ENCODE assay signal across 14 cellular contexts in the genomic region with DNA sequence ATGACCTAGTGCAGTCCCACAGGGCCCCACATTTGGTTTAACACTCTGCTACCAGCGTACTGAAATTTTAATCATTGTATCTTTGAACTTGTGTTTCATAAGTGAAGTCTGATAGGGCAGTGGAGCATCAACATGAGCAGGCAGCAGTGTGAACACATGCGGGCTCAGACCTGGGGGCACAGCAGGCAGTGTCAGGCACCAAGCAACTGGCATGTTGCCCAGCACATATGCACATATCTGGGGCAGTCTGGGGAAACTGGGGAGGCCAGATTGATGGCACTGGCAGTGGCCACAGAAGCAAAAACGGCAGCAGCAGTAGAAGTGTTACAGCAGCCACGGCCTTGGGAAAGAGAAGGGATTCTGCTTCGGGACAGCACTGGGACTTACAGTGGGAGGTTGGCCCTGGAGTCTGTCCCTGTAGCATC.
A peak's percentile ranks its signal among the peaks of the same experiment; 100 is the strongest.
DNase-seq lines count a peak whose midpoint lies in the region; ATAC-seq and TF ChIP-seq lines count a peak whose summit lies in the region.
"Had no signal": no experiment of that assay in that cellular context is flagged by ENCODE, and none has a peak within 500 bp of the region (broad histone marks: within the 10 kb centered on the region; RNA-seq: fewer than 3 reads in every experiment).

No MANE protein-coding gene starts in this region.

- H3K4me1 ChIP-seq in mammary epithelial cell (ENCODE audit: insufficient read depth, low read length) (no peaks in the 10 kb centered on the region), breast epithelium (no peaks in the 10 kb centered on the region), body of pancreas (peaks cover 3% of the 10 kb centered on the region)
- H3K4me1 ChIP-seq: lower lobe of right lung, transverse colon had no signal

- H3K27me3 ChIP-seq in mammary epithelial cell (ENCODE audit: insufficient read depth, low read length) (no peaks in the 10 kb centered on the region), breast epithelium (no peaks in the 10 kb centered on the region), body of pancreas (no peaks in the 10 kb centered on the region)
- H3K27me3 ChIP-seq: transverse colon had no signal

- H4K20me1 ChIP-seq in mammary epithelial cell (ENCODE audit: insufficient read depth, low read length) = no peaks in the 10 kb centered on the region

- ATAC-seq in body of pancreas (no peak), HG03025 (IDR thresholded peaks at IDR 0.05; ENCODE audit: low FRiP score, unreplicated experiment) (no peak)
- ATAC-seq: esophagus mucosa, lower lobe of right lung had no signal

- intact Hi-C loops in mammary epithelial cell (cut with micrococcal nuclease) (no loop called here), breast epithelium (cut with DNase I; ENCODE audit: low total_unique reads) (no loop called here), body of pancreas (cut with DNase I) (no loop called here), Calu3 (cut with micrococcal nuclease; ENCODE audit: unreplicated experiment) (no loop called here)
- intact Hi-C loops in activated T-helper 2 cell treated with anti-CD3 and anti-CD28 coated beads, Interferon-gamma antibody, Interleukin-2, Interleukin-4, amounts not matched to agents 10 μg/mL and 5 μg/mL and 100 μg/mL, durations not matched to agents 14 hours and 24 hours and 36 hours (cut with micrococcal nuclease) = no loop called here

- CTCF ChIA-PET in mammary epithelial cell (lab: Charles Lee; ENCODE audit: low non-redundant PET) = no interaction called here
- CTCF ChIA-PET in Calu3 (lab: Charles Lee) = no interaction called here

- in situ Hi-C loops in mammary epithelial cell (cut with MboI; ENCODE audit: low sequenced_read_pairs in 2 of 2) = no loop called here

- H3K9ac ChIP-seq in mammary epithelial cell (ENCODE audit: insufficient read depth, low read length) = no peak overlapping the region

- dilution Hi-C loops in mammary epithelial cell (cut with HindIII; ENCODE audit: low sequenced_read_pairs) = no loop called here

- no peak overlapping the region for H3K4me2 ChIP-seq in mammary epithelial cell (ENCODE audit: insufficient read depth, low read depth, low read length)

- no peak overlapping the region for H3K4me3 Mint-ChIP-seq in Calu3 (ENCODE audit: low read depth, unreplicated experiment)
- no peak overlapping the region for H3K4me3 Mint-ChIP-seq in activated T-helper 2 cell treated with anti-CD3 and anti-CD28 coated beads, Interferon-gamma antibody, Interleukin-2, Interleukin-4, amounts not matched to agents 10 μg/mL and 5 μg/mL and 100 μg/mL, durations not matched to agents 14 hours and 24 hours and 36 hours (ENCODE audit: low read depth)
- H3K4me3 Mint-ChIP-seq: activated B cell treated with CpG ODN at 0.5 μM for 24 hours; activated naive CD8-positive, alpha-beta T cell had no signal

- 59% methylated on average over 4 of the region's 5 CpGs for WGBS in mammary epithelial cell (ENCODE audit: low coverage, missing lambda C conversion rate)
- 62 to 67% methylated on average over 5 of the region's 5 CpGs for WGBS in body of pancreas, 2 donors

- H3K9me3 ChIP-seq in mammary epithelial cell (replicated peaks; ENCODE audit: insufficient read depth, low read length) (no peaks in the 10 kb centered on the region), breast epithelium (no peaks in the 10 kb centered on the region), body of pancreas (no peaks in the 10 kb centered on the region)
- H3K9me3 ChIP-seq: lower lobe of right lung, transverse colon had no signal

- no peaks in the 10 kb centered on the region for H3K79me2 ChIP-seq in mammary epithelial cell (ENCODE audit: insufficient read depth, low read length)

- H3K36me3 Mint-ChIP-seq in Calu3 (ENCODE audit: insufficient read depth, unreplicated experiment) = no peaks in the 10 kb centered on the region
- H3K36me3 Mint-ChIP-seq in activated T-helper 2 cell treated with anti-CD3 and anti-CD28 coated beads, Interferon-gamma antibody, Interleukin-2, Interleukin-4, amounts not matched to agents 10 μg/mL and 5 μg/mL and 100 μg/mL, durations not matched to agents 14 hours and 24 hours and 36 hours (ENCODE audit: low read depth) = no peaks in the 10 kb centered on the region
- H3K36me3 Mint-ChIP-seq: activated naive CD8-positive, alpha-beta T cell had no signal

- H3K36me3 ChIP-seq in mammary epithelial cell (ENCODE audit: insufficient read depth, low read length) = peaks cover 3% of the 10 kb centered on the region
- no peaks in the 10 kb centered on the region for H3K36me3 ChIP-seq in breast epithelium
- no peaks in the 10 kb centered on the region for H3K36me3 ChIP-seq in body of pancreas (replicated peaks in 1 of 2; ENCODE audit: insufficient read depth in 1 of 2, low read depth in 2 of 2)
- H3K36me3 ChIP-seq: lower lobe of right lung, transverse colon had no signal

- no TSS peak for BruUV-seq in mammary epithelial cell (replicated peaks; lab: Mats Ljungman, UMichigan)
- no TSS peak for BruUV-seq in Calu3 (replicated peaks; lab: Mats Ljungman, UMichigan)

- H3K4me1 Mint-ChIP-seq in Calu3 (ENCODE audit: low read depth, unreplicated experiment) = no peaks in the 10 kb centered on the region
- H3K4me1 Mint-ChIP-seq in activated T-helper 2 cell treated with anti-CD3 and anti-CD28 coated beads, Interferon-gamma antibody, Interleukin-2, Interleukin-4, amounts not matched to agents 10 μg/mL and 5 μg/mL and 100 μg/mL, durations not matched to agents 14 hours and 24 hours and 36 hours (ENCODE audit: low read depth) = no peaks in the 10 kb centered on the region
- H3K4me1 Mint-ChIP-seq: activated B cell treated with CpG ODN at 0.5 μM for 24 hours had no signal

- no peak for TF ChIP-seq CTCF in mammary epithelial cell (conservative IDR thresholded peaks at IDR 0.05 in 1 of 2, IDR thresholded peaks at IDR 0.05 in 1 of 2; ENCODE audit: extremely low read depth in 1 of 2, insufficient read depth in 1 of 2, low read depth in 1 of 2, low read length in 2 of 2)
- no peak for TF ChIP-seq CTCF in breast epithelium (IDR thresholded peaks at IDR 0.05)
- no peak for TF ChIP-seq CTCF in body of pancreas (IDR thresholded peaks at IDR 0.05)
- no peak for TF ChIP-seq CTCF in Calu3 (IDR thresholded peaks at IDR 0.05; ENCODE audit: unreplicated experiment)

- TF ChIP-seq POLR2A in breast epithelium (IDR thresholded peaks at IDR 0.05) = no peak
- TF ChIP-seq POLR2A in body of pancreas (IDR thresholded peaks at IDR 0.05) = no peak

- no peaks in the 10 kb centered on the region for H3K27me3 Mint-ChIP-seq in Calu3 (ENCODE audit: unreplicated experiment)
- H3K27me3 Mint-ChIP-seq in activated T-helper 2 cell treated with anti-CD3 and anti-CD28 coated beads, Interferon-gamma antibody, Interleukin-2, Interleukin-4, amounts not matched to agents 10 μg/mL and 5 μg/mL and 100 μg/mL, durations not matched to agents 14 hours and 24 hours and 36 hours (ENCODE audit: low read depth) = no peaks in the 10 kb centered on the region
- H3K27me3 Mint-ChIP-seq: activated B cell treated with CpG ODN at 0.5 μM for 24 hours had no signal

- H3K27ac ChIP-seq in mammary epithelial cell (ENCODE audit: insufficient read depth, low read depth, low read length) (no peak overlapping the region), breast epithelium (no peak overlapping the region), body of pancreas (no peak overlapping the region), substantia nigra (ENCODE audit: low read depth, low read length, poor library complexity, severe bottlenecking) (peak overlapping the region; percentile 52)
- H3K27ac ChIP-seq: lower lobe of right lung, transverse colon had no signal

- peak overlapping the region; percentile 69 for H2AFZ ChIP-seq in mammary epithelial cell (ENCODE audit: low read depth, low read length)

- DNase-seq in mammary epithelial cell (no peak), breast epithelium (ENCODE audit: low spot score in 2 of 2) (no peak), body of pancreas (peak in 3 of 4 donors; percentile 9 to 11 (median 10)), medulla oblongata (ENCODE audit: extremely low spot score) (peak; percentile 13), substantia nigra (lab: John Stamatoyannopoulos, UW) (peak in 33 of 49 donors; percentile 0 to 87 (median 10)), Calu3 (no peak)
- no peak for DNase-seq in activated T-helper 2 cell treated with anti-CD3 and anti-CD28 coated beads, Interferon-gamma antibody, Interleukin-2, Interleukin-4, amounts not matched to agents 10 μg/mL and 5 μg/mL and 100 μg/mL, durations not matched to agents 14 hours and 24 hours and 36 hours (ENCODE audit: low spot score)
- DNase-seq: activated B cell treated with CpG ODN at 0.5 μM for 24 hours, lower lobe of right lung, NCI-H1105, transverse colon had no signal

- H3K9me3 Mint-ChIP-seq in Calu3 (ENCODE audit: low read depth, unreplicated experiment) = no peaks in the 10 kb centered on the region
- H3K9me3 Mint-ChIP-seq in activated T-helper 2 cell treated with anti-CD3 and anti-CD28 coated beads, Interferon-gamma antibody, Interleukin-2, Interleukin-4, amounts not matched to agents 10 μg/mL and 5 μg/mL and 100 μg/mL, durations not matched to agents 14 hours and 24 hours and 36 hours = no peaks in the 10 kb centered on the region

- H3K4me3 ChIP-seq in mammary epithelial cell (replicated peaks in 1 of 3; ENCODE audit: insufficient read depth in 1 of 3, low read depth in 2 of 3, low read length in 3 of 3) (no peak overlapping the region), breast epithelium (no peak overlapping the region), body of pancreas (no peak overlapping the region)
- H3K4me3 ChIP-seq: lower lobe of right lung, transverse colon had no signal

- H3K27ac Mint-ChIP-seq in Calu3 (ENCODE audit: unreplicated experiment) = no peak overlapping the region
- H3K27ac Mint-ChIP-seq in activated T-helper 2 cell treated with anti-CD3 and anti-CD28 coated beads, Interferon-gamma antibody, Interleukin-2, Interleukin-4, amounts not matched to agents 10 μg/mL and 5 μg/mL and 100 μg/mL, durations not matched to agents 14 hours and 24 hours and 36 hours = no peak overlapping the region
- H3K27ac Mint-ChIP-seq: activated B cell treated with CpG ODN at 0.5 μM for 24 hours; activated naive CD8-positive, alpha-beta T cell had no signal

Comparison
In these comparisons a context has a peak if more than half of its experiments do, and no peak if none do; other contexts are left out.
1. DNase-seq: peak in body of pancreas (3 of 4), medulla oblongata (single experiment) and substantia nigra (33 of 49); none in mammary epithelial cell (single experiment), breast epithelium (0 of 2), Calu3 (single experiment) and activated T-helper 2 cell treated with anti-CD3 and anti-CD28 coated beads, Interferon-gamma antibody, Interleukin-2, Interleukin-4, amounts not matched to agents 10 μg/mL and 5 μg/mL and 100 μg/mL, durations not matched to agents 14 hours and 24 hours and 36 hours (single experiment).